ENCODE assay signal across 14 cellular contexts in genomic region chr13:33637978-33638743, GRCh38.
DNase-seq lines count a peak whose midpoint lies in the region; ATAC-seq, FAIRE-seq and TF ChIP-seq lines count a peak whose summit lies in the region.
"Had no signal": no experiment of that assay in that cellular context is flagged by ENCODE, and none has a peak within 500 bp of the region (broad histone marks: within the 10 kb centered on the region; RNA-seq: fewer than 3 reads in every experiment).

No MANE protein-coding gene starts in this region.

- in situ Hi-C loops in mammary epithelial cell (cut with MboI; ENCODE audit: low sequenced_read_pairs in 2 of 2): no loop called here

- H3K4me3 ChIP-seq in AG10803 (ENCODE audit: low read length) (no peak overlapping the region), HUES64 (ENCODE audit: low read length) (peak overlapping the region; percentile 15; the same call in 1 of the 2 replicates), mammary epithelial cell (replicated peaks in 1 of 3; ENCODE audit: insufficient read depth in 1 of 3, low read depth in 2 of 3, low read length in 3 of 3) (no peak overlapping the region), keratinocyte (ENCODE audit: control insufficient read depth in 2 of 3, extremely low read depth in 1 of 3, insufficient read depth in 2 of 3, low read depth in 1 of 3, low read length in 3 of 3) (no peak overlapping the region), aorta (ENCODE audit: low read length in 2 of 2) (no peak overlapping the region)

- H3K4me1 ChIP-seq in HUES64 (ENCODE audit: insufficient read depth, low read length): peaks cover 52% of the 10 kb centered on the region
- peaks cover 65% of the 10 kb centered on the region for H3K4me1 ChIP-seq in mammary epithelial cell (ENCODE audit: insufficient read depth, low read length)
- peaks cover 79% of the 10 kb centered on the region for H3K4me1 ChIP-seq in keratinocyte (ENCODE audit: control insufficient read depth, extremely low read depth, insufficient read depth, low read length)
- peaks cover 0 to 2% of the 10 kb centered on the region in 2 donors for H3K4me1 ChIP-seq in aorta (ENCODE audit: control insufficient read depth in 1 of 2, insufficient read depth in 2 of 2, low read length in 2 of 2)

- H3K79me2 ChIP-seq in mammary epithelial cell (ENCODE audit: insufficient read depth, low read length) (no peaks in the 10 kb centered on the region), keratinocyte (ENCODE audit: control insufficient read depth, insufficient read depth, low read length) (no peaks in the 10 kb centered on the region)

- H3K27me3 ChIP-seq in HUES64 (ENCODE audit: insufficient read depth, low read length) (no peaks in the 10 kb centered on the region), mammary epithelial cell (ENCODE audit: insufficient read depth, low read length) (no peaks in the 10 kb centered on the region), keratinocyte (ENCODE audit: control insufficient read depth, extremely low read depth, insufficient read depth, low read length) (no peaks in the 10 kb centered on the region), aorta (ENCODE audit: control insufficient read depth in 1 of 2, insufficient read depth in 2 of 2, low read length in 1 of 2) (no peaks in the 10 kb centered on the region)
- H3K27me3 ChIP-seq: neutrophil had no signal

- FAIRE-seq in keratinocyte (lab: Jason Lieb, UNC): peak; percentile 59
- FAIRE-seq: frontal cortex had no signal

- no peak for TF ChIP-seq CTCF in AG10803 (conservative IDR thresholded peaks at IDR 0.05; ENCODE audit: low read length)
- no peak for TF ChIP-seq CTCF in mammary epithelial cell (conservative IDR thresholded peaks at IDR 0.05 in 1 of 2, IDR thresholded peaks at IDR 0.05 in 1 of 2; ENCODE audit: extremely low read depth in 1 of 2, insufficient read depth in 1 of 2, low read depth in 1 of 2, low read length in 2 of 2)
- TF ChIP-seq CTCF in keratinocyte (optimal IDR thresholded peaks at IDR 0.05 in 1 of 3, IDR thresholded peaks at IDR 0.05 in 1 of 3, conservative IDR thresholded peaks at IDR 0.05 in 1 of 3; ENCODE audit: extremely low read depth in 1 of 3, insufficient read depth in 2 of 3, low read length in 3 of 3): no peak
- no peak for TF ChIP-seq CTCF in GM20000 (IDR thresholded peaks at IDR 0.05; ENCODE audit: extremely low read depth, missing control alignments)

- H3K4me2 ChIP-seq in mammary epithelial cell (ENCODE audit: insufficient read depth, low read depth, low read length) (no peak overlapping the region), keratinocyte (ENCODE audit: control insufficient read depth, extremely low read depth, insufficient read depth, low read depth, low read length) (no peak overlapping the region)

- H3K9me3 ChIP-seq in HUES64 (ENCODE audit: insufficient read depth, low read depth, low read length): no peaks in the 10 kb centered on the region
- no peaks in the 10 kb centered on the region for H3K9me3 ChIP-seq in mammary epithelial cell (replicated peaks; ENCODE audit: insufficient read depth, low read length)
- H3K9me3 ChIP-seq in keratinocyte (ENCODE audit: control insufficient read depth, low read depth, low read length): no peaks in the 10 kb centered on the region
- no peaks in the 10 kb centered on the region for H3K9me3 ChIP-seq in aorta (ENCODE audit: control insufficient read depth, low read length)
- H3K9me3 ChIP-seq: neutrophil had no signal

- H2AFZ ChIP-seq in mammary epithelial cell (ENCODE audit: low read depth, low read length) (no peak overlapping the region), keratinocyte (ENCODE audit: control insufficient read depth, low read length) (no peak overlapping the region)

- 42% methylated on average over 3 of the region's 3 CpGs for WGBS in HUES64
- 64% methylated on average over 3 of the region's 3 CpGs for WGBS in mammary epithelial cell (ENCODE audit: low coverage, missing lambda C conversion rate)
- 71 to 78% methylated on average over 3 of the region's 3 CpGs for WGBS in aorta, 2 donors

- H3K36me3 ChIP-seq in HUES64 (ENCODE audit: insufficient read depth, low read length) (no peaks in the 10 kb centered on the region), mammary epithelial cell (ENCODE audit: insufficient read depth, low read length) (no peaks in the 10 kb centered on the region), keratinocyte (ENCODE audit: control insufficient read depth in 2 of 2, extremely low read depth in 1 of 2, insufficient read depth in 2 of 2, low read length in 2 of 2) (no peaks in the 10 kb centered on the region), aorta (ENCODE audit: control insufficient read depth in 1 of 2, insufficient read depth in 2 of 2, low read length in 1 of 2) (no peaks in the 10 kb centered on the region)
- H3K36me3 ChIP-seq: neutrophil had no signal

- peak overlapping the region; percentile 63; the same call in 1 of the 2 replicates for H3K27ac ChIP-seq in HUES64 (ENCODE audit: low read depth, low read length)
- H3K27ac ChIP-seq in mammary epithelial cell (ENCODE audit: insufficient read depth, low read depth, low read length): peak overlapping the region; percentile 44
- peak overlapping the region; percentile 37 for H3K27ac ChIP-seq in keratinocyte (ENCODE audit: control insufficient read depth, insufficient read depth, low read length)
- no peak overlapping the region for H3K27ac ChIP-seq in aorta (ENCODE audit: low read depth in 1 of 2, low read length in 2 of 2)
- H3K27ac ChIP-seq: HL-60, neutrophil had no signal

- intact Hi-C loops in mammary epithelial cell (cut with micrococcal nuclease): loop anchor here (5.0 kb wide), 1 partner anchor 811 kb away; no protein-coding TSS in a partner anchor
- intact Hi-C loops in aorta (cut with DNase I): no loop called here

- dilution Hi-C loops in mammary epithelial cell (cut with HindIII; ENCODE audit: low sequenced_read_pairs): no loop called here
- dilution Hi-C loops in keratinocyte (cut with MboI; ENCODE audit: extremely low pct_ligation_motif_present, low sequenced_read_pairs): no loop called here

- no peaks in the 10 kb centered on the region for H3K9me1 ChIP-seq in keratinocyte (ENCODE audit: control insufficient read depth, extremely low read depth, insufficient read depth, low read length)

- DNase-seq in AG10803 (ENCODE audit: low read depth): peak; percentile 70
- DNase-seq in mammary epithelial cell: peak; percentile 75
- DNase-seq in keratinocyte (ENCODE audit: low read depth, low spot score): no peak
- DNase-seq in GM20000 (ENCODE audit: low spot score): no peak
- DNase-seq in NCI-H1092 treated with DMSO at 0.1 percent for 48 hours (lab: John Stamatoyannopoulos, UW): no peak
- no peak for DNase-seq in aorta
- DNase-seq: activated CD4-positive, alpha-beta T cell treated with anti-CD3 and anti-CD28 coated beads for 4 hours; activated gamma-delta T cell treated with Interleukin-2 at 50 U/mL for 16 hours; NCI-H1417 had no signal

- H3K9ac ChIP-seq in HUES64 (ENCODE audit: low read depth, low read length): 0 out of 2 replicates have a peak overlapping the region, but pooled peaks have one; percentile 25
- no peak overlapping the region for H3K9ac ChIP-seq in mammary epithelial cell (ENCODE audit: insufficient read depth, low read length)
- no peak overlapping the region for H3K9ac ChIP-seq in keratinocyte (ENCODE audit: control insufficient read depth, extremely low read depth, insufficient read depth, low read length)

- no peaks in the 10 kb centered on the region for H4K20me1 ChIP-seq in mammary epithelial cell (ENCODE audit: insufficient read depth, low read length)
- no peaks in the 10 kb centered on the region for H4K20me1 ChIP-seq in keratinocyte (ENCODE audit: control insufficient read depth, extremely low read depth, insufficient read depth, low read length)

- BruUV-seq in mammary epithelial cell (replicated peaks; lab: Mats Ljungman, UMichigan): no TSS peak

- ATAC-seq in aorta (ENCODE audit: low FRiP score) (no peak), HG03139 (IDR thresholded peaks at IDR 0.05; ENCODE audit: unreplicated experiment) (no peak)

- CTCF ChIA-PET in mammary epithelial cell (lab: Charles Lee; ENCODE audit: low non-redundant PET): no interaction called here

Comparison
In these comparisons a context has a peak if more than half of its experiments do, and no peak if none do; other contexts are left out.
1. DNase-seq: peak in AG10803 (single experiment) and mammary epithelial cell (single experiment); none in keratinocyte (single experiment), GM20000 (single experiment), NCI-H1092 treated with DMSO at 0.1 percent for 48 hours (single experiment) and aorta (0 of 2).
2. H3K27ac ChIP-seq: peak in HUES64 (single experiment), mammary epithelial cell (single experiment) and keratinocyte (single experiment); none in aorta (0 of 2).